Comparison of ENCODE assay signal across 8 cellular contexts in the genomic region with DNA sequence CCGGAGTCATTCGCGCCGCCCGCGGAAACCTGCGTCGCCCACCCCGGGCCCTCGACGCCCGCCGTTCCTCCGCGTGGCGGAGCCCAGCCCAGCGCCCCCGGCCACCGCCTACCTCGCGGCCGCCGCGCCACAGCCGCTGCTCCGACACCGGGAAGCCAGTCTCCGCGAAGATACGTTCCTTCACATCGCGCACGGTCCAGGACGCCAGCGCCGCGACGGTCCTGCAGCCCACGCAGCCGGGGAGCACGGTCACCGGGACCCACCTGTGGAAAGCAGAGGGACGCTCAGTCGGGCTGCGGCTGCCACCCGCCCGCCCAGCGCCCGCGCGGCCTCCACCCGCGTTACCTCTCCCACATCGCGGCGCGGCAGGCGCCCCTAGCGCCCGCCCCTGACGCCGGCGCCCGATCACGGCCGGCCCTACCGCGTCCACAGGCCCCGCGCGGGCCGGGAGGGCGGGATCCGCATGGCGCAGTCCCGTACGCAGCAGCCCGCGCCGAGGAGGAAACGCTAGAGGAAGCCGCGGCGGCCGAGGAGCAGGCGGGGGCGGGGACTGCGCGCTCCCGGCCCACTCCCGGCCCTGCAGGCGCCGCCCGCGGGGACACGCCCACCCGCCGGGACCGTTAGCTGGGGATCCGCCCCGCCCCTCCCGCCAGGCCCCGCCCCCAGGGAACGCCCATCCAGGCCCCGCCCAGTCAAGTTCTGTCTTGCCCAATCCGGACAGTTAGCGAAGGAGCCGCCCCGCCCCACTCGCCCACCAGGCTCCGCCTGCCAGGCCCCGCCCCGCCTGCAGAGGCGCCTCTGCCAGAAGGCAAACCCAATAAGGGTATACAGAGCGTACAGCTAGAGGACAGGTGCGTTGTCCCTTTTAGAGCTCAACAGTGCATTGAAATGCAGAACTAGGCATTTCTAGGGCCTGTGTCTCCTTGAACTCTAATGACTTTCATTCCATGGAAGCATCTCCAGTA. TPM values are rescaled to one million over a fixed set of nuclear protein-coding genes. Genes with fewer than 3 reads are reported as not detected.
A peak's percentile ranks its signal among the peaks of the same experiment; 100 is the strongest.
DNase-seq lines count a peak whose midpoint lies in the region; ATAC-seq, FAIRE-seq and TF ChIP-seq lines count a peak whose summit lies in the region.

No MANE protein-coding gene starts in this region.

- WGBS in pancreas, 2 donors, result 1% methylated on average over 92 to 116 of the region's 116 CpGs

- H3K36me3 Mint-ChIP-seq in activated naive CD8-positive, alpha-beta T cell treated with anti-CD3 and anti-CD28 coated beads for 36 hours, result peaks cover 41% of the 10 kb centered on the region

- TF ChIP-seq POLR2A in NB4 (IDR thresholded peaks at IDR 0.05; ENCODE audit: extremely low read depth, insufficient read length), result peak; percentile 94

- H3K27ac ChIP-seq in pancreas (peak overlapping the region; percentile 48 to 79 (median 73)), tibial artery (peak overlapping the region; percentile 82 to 95)

- H3K4me1 ChIP-seq in pancreas (no peaks in the 10 kb centered on the region), tibial artery (peaks cover 0 to 69% (median 36%) of the 10 kb centered on the region in 4 donors)

- peaks cover 6% of the 10 kb centered on the region for H3K9me3 Mint-ChIP-seq in activated naive CD8-positive, alpha-beta T cell treated with anti-CD3 and anti-CD28 coated beads for 36 hours

- peaks cover 61% of the 10 kb centered on the region for H3K4me1 Mint-ChIP-seq in activated naive CD8-positive, alpha-beta T cell treated with anti-CD3 and anti-CD28 coated beads for 36 hours

- H3K27me3 ChIP-seq in pancreas (no peaks in the 10 kb centered on the region), tibial artery (no peaks in the 10 kb centered on the region)

- no peaks in the 10 kb centered on the region for H3K36me3 ChIP-seq in pancreas
- H3K36me3 ChIP-seq in tibial artery, result peaks cover 6 to 8% (median 6%) of the 10 kb centered on the region in 3 donors

- TF ChIP-seq CTCF in GM10266 (IDR thresholded peaks at IDR 0.05; ENCODE audit: control insufficient read depth, insufficient read depth, low read depth, missing control alignments) (peak; percentile 29), NB4 (IDR thresholded peaks at IDR 0.05; ENCODE audit: low read depth, low read length) (no peak), pancreas (IDR thresholded peaks at IDR 0.05) (peak in 1 of 4 donors; percentile 6), tibial artery (IDR thresholded peaks at IDR 0.05) (peak; percentile 2 to 23)

- DNase-seq in GM10266 (ENCODE audit: extremely low spot score) (peak; percentile 99), NB4 (ENCODE audit: low read depth) (peak; percentile 95), Right ventricle myocardium superior (peak; percentile 97), pancreas (peak; percentile 93 to 100 (median 98)), tibial artery (peak; percentile 94 to 98)
- peak; percentile 94 for DNase-seq in activated naive CD8-positive, alpha-beta T cell treated with anti-CD3 and anti-CD28 coated beads for 36 hours

- H3K4me3 Mint-ChIP-seq in activated naive CD8-positive, alpha-beta T cell treated with anti-CD3 and anti-CD28 coated beads for 36 hours, result peak overlapping the region; percentile 71

- peak; percentile 86 for ATAC-seq in HG02571 (IDR thresholded peaks at IDR 0.05; ENCODE audit: unreplicated experiment)
- ATAC-seq in SK-N-SH treated with all-trans-retinoic acid at 6 μM for 48 hours, result peak; percentile 90
- peak; percentile 97 for ATAC-seq in Right ventricle myocardium superior (ENCODE audit: poor library complexity)
- ATAC-seq in pancreas, result peak; percentile 95 to 98 (median 97)

- no peaks in the 10 kb centered on the region for H3K27me3 Mint-ChIP-seq in activated naive CD8-positive, alpha-beta T cell treated with anti-CD3 and anti-CD28 coated beads for 36 hours

- intact Hi-C loops in Right ventricle myocardium superior (cut with DNase I), result no loop called here
- intact Hi-C loops in pancreas (cut with DNase I), result no loop called here
- intact Hi-C loops in tibial artery (cut with DNase I; ENCODE audit: low total_unique reads), result loop anchor here (5.0 kb wide), 1 partner anchor 57 kb away; a partner anchor contains a TSS

- peak overlapping the region; percentile 73 for H3K27ac Mint-ChIP-seq in activated naive CD8-positive, alpha-beta T cell treated with anti-CD3 and anti-CD28 coated beads for 36 hours

- no peak for FAIRE-seq in pancreas (lab: Jason Lieb, UNC)

- H3K4me3 ChIP-seq in NB4 (ENCODE audit: low read depth, low read length) (peak overlapping the region; percentile 74), pancreas (peak overlapping the region; percentile 78 to 91 (median 84)), tibial artery (peak overlapping the region; percentile 73 to 93)

- no peaks in the 10 kb centered on the region for H3K9me3 ChIP-seq in pancreas
- no peaks in the 10 kb centered on the region for H3K9me3 ChIP-seq in tibial artery

TF ChIP-seq in SK-N-SH treated with all-trans-retinoic acid at 6 μM for 48 hours, 23 proteins besides CTCF, POLR2A, EP300 and RAD21:
- TF ChIP-seq ZNF565 (CRISPR knock-in tag; conservative IDR thresholded peaks at IDR 0.05; ENCODE audit: low read depth) (no peak), PPARA (CRISPR knock-in tag; IDR thresholded peaks at IDR 0.05; ENCODE audit: borderline replicate concordance) (no peak), SNAI2 (CRISPR knock-in tag; IDR thresholded peaks at IDR 0.05) (0 out of 2 replicates have a peak, but pooled peaks have one; percentile 39), BACH2 (CRISPR knock-in tag; IDR thresholded peaks at IDR 0.05; ENCODE audit: borderline replicate concordance) (no peak)
- TF ChIP-seq, protein P1, sequence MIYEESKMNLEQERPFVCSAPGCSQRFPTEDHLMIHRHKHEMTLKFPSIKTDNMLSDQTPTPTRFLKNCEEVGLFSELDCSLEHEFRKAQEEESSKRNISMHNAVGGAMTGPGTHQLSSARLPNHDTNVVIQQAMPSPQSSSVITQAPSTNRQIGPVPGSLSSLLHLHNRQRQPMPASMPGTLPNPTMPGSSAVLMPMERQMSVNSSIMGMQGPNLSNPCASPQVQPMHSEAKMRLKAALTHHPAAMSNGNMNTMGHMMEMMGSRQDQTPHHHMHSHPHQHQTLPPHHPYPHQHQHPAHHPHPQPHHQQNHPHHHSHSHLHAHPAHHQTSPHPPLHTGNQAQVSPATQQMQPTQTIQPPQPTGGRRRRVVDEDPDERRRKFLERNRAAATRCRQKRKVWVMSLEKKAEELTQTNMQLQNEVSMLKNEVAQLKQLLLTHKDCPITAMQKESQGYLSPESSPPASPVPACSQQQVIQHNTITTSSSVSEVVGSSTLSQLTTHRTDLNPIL (CRISPR knock-in tag; IDR thresholded peaks at IDR 0.05; ENCODE audit: low read depth), result no peak
- TF ChIP-seq, protein P2, sequence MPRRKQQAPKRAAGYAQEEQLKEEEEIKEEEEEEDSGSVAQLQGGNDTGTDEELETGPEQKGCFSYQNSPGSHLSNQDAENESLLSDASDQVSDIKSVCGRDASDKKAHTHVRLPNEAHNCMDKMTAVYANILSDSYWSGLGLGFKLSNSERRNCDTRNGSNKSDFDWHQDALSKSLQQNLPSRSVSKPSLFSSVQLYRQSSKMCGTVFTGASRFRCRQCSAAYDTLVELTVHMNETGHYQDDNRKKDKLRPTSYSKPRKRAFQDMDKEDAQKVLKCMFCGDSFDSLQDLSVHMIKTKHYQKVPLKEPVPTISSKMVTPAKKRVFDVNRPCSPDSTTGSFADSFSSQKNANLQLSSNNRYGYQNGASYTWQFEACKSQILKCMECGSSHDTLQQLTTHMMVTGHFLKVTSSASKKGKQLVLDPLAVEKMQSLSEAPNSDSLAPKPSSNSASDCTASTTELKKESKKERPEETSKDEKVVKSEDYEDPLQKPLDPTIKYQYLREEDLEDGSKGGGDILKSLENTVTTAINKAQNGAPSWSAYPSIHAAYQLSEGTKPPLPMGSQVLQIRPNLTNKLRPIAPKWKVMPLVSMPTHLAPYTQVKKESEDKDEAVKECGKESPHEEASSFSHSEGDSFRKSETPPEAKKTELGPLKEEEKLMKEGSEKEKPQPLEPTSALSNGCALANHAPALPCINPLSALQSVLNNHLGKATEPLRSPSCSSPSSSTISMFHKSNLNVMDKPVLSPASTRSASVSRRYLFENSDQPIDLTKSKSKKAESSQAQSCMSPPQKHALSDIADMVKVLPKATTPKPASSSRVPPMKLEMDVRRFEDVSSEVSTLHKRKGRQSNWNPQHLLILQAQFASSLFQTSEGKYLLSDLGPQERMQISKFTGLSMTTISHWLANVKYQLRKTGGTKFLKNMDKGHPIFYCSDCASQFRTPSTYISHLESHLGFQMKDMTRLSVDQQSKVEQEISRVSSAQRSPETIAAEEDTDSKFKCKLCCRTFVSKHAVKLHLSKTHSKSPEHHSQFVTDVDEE (CRISPR knock-in tag; IDR thresholded peaks at IDR 0.05), result no peak

RNA-seq across cellular contexts. Expression of a gene that starts 58.2 kb away (rescaled TPM):
- total RNA-seq in activated naive CD8-positive, alpha-beta T cell treated with anti-CD3 and anti-CD28 coated beads for 36 hours, result 10 to 100 TPM; 47.5 to 50.6 TPM
- total RNA-seq in Right ventricle myocardium superior, result 6.8 TPM
- total RNA-seq in pancreas, result 1 to 10 TPM; 3.6 to 7.9 (median 5.3) TPM
- 1 to 10 TPM; 2.1 TPM for polyA plus RNA-seq in pancreas

Comparison
In these comparisons a context has a peak if more than half of its experiments do, and no peak if none do; other contexts are left out.
1. Peak in every context shown above with its lines: DNase-seq, ATAC-seq, H3K4me3 ChIP-seq and H3K27ac ChIP-seq.